In the genomic region with DNA sequence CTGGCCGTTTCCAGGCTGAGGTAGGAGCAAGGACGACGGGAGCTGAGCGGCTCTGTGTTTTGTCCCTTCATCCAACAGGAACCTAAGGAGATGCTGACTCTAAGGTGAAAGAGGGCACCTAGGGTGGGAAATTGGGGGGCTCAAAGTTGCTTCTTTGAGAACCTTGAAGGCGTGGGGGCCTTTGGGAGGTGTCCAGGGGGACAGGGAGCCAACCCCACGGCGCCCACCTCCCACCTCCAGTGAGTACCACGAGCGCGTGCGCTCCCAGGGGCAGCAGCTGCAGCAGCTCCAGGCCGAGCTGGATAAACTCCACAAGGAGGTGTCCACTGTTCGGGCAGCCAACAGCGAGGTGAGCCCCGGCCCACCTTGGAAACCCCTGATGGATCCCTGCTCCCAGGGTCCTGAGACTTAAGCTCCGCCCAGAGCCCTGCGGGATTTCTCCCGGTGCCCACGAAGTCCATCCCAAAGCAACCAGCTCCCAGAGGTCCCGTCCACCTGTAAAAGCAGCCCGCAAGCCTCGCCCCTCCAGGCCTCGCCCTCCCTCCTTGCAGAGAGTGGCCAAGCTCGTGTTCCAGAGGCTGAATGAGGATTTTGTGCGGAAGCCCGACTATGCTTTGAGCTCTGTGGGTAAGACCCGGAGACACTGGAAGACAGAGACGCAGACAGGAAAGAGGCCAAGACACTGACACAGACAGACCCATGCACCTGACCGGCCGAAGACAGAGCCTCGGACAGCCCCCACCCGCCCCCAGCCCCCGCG, we compare ENCODE assay signal across 1 cellular context.
TF ChIP-seq lines count a peak whose summit lies in the region.

No MANE protein-coding gene starts in this region.

TF ChIP-seq in HepG2, 621 proteins besides CTCF, POLR2A, EP300 and RAD21 (continued from another document and continues in another):
- no peak for TF ChIP-seq ZNF136 (CRISPR knock-in tag; IDR thresholded peaks at IDR 0.05; ENCODE audit: low read depth)
- TF ChIP-seq TEAD3 (CRISPR knock-in tag; optimal IDR thresholded peaks at IDR 0.05; ENCODE audit: borderline replicate concordance), result peak; percentile 27
- no peak for TF ChIP-seq EZH2 (conservative IDR thresholded peaks at IDR 0.05; ENCODE audit: low read depth, low read length)
- TF ChIP-seq, protein P1, sequence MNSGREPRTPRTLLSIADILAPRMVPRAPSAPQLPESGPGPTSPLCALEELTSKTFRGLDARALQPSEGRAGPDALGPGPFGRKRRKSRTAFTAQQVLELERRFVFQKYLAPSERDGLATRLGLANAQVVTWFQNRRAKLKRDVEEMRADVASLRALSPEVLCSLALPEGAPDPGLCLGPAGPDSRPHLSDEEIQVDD (CRISPR knock-in tag; IDR thresholded peaks at IDR 0.05; ENCODE audit: borderline replicate concordance), result 0 out of 2 replicates have a peak, but pooled peaks have one; percentile 73
- TF ChIP-seq, protein P2, sequence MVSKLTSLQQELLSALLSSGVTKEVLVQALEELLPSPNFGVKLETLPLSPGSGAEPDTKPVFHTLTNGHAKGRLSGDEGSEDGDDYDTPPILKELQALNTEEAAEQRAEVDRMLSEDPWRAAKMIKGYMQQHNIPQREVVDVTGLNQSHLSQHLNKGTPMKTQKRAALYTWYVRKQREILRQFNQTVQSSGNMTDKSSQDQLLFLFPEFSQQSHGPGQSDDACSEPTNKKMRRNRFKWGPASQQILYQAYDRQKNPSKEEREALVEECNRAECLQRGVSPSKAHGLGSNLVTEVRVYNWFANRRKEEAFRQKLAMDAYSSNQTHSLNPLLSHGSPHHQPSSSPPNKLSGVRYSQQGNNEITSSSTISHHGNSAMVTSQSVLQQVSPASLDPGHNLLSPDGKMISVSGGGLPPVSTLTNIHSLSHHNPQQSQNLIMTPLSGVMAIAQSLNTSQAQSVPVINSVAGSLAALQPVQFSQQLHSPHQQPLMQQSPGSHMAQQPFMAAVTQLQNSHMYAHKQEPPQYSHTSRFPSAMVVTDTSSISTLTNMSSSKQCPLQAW (CRISPR knock-in tag; IDR thresholded peaks at IDR 0.05), result no peak
- 0 out of 2 replicates have a peak, but pooled peaks have one; percentile 10 for TF ChIP-seq ZNF777 (CRISPR knock-in tag; IDR thresholded peaks at IDR 0.05)
- TF ChIP-seq, protein P3, sequence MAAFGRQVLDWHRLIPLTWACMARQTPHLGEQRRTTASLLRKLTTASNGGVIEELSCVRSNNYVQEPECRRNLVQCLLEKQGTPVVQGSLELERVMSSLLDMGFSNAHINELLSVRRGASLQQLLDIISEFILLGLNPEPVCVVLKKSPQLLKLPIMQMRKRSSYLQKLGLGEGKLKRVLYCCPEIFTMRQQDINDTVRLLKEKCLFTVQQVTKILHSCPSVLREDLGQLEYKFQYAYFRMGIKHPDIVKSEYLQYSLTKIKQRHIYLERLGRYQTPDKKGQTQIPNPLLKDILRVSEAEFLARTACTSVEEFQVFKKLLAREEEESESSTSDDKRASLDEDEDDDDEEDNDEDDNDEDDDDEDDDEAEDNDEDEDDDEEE (CRISPR knock-in tag; IDR thresholded peaks at IDR 0.05), result no peak
- TF ChIP-seq, protein P4, sequence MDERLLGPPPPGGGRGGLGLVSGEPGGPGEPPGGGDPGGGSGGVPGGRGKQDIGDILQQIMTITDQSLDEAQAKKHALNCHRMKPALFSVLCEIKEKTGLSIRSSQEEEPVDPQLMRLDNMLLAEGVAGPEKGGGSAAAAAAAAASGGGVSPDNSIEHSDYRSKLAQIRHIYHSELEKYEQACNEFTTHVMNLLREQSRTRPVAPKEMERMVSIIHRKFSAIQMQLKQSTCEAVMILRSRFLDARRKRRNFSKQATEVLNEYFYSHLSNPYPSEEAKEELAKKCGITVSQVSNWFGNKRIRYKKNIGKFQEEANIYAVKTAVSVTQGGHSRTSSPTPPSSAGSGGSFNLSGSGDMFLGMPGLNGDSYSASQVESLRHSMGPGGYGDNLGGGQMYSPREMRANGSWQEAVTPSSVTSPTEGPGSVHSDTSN (CRISPR knock-in tag; IDR thresholded peaks at IDR 0.05), result no peak
- no peak for TF ChIP-seq SRF (IDR thresholded peaks at IDR 0.05; ENCODE audit: low read depth, low read length)
- 0 out of 2 replicates have a peak, but pooled peaks have one; percentile 20 for TF ChIP-seq SSRP1 (CRISPR knock-in tag; IDR thresholded peaks at IDR 0.05)
- TF ChIP-seq, protein P5, sequence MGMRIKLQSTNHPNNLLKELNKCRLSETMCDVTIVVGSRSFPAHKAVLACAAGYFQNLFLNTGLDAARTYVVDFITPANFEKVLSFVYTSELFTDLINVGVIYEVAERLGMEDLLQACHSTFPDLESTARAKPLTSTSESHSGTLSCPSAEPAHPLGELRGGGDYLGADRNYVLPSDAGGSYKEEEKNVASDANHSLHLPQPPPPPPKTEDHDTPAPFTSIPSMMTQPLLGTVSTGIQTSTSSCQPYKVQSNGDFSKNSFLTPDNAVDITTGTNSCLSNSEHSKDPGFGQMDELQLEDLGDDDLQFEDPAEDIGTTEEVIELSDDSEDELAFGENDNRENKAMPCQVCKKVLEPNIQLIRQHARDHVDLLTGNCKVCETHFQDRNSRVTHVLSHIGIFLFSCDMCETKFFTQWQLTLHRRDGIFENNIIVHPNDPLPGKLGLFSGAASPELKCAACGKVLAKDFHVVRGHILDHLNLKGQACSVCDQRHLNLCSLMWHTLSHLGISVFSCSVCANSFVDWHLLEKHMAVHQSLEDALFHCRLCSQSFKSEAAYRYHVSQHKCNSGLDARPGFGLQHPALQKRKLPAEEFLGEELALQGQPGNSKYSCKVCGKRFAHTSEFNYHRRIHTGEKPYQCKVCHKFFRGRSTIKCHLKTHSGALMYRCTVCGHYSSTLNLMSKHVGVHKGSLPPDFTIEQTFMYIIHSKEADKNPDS (CRISPR knock-in tag; IDR thresholded peaks at IDR 0.05), result no peak
- 0 out of 2 replicates have a peak, but pooled peaks have one; percentile 33 for TF ChIP-seq ZNF619 (CRISPR knock-in tag; IDR thresholded peaks at IDR 0.05)
- TF ChIP-seq, protein P6, sequence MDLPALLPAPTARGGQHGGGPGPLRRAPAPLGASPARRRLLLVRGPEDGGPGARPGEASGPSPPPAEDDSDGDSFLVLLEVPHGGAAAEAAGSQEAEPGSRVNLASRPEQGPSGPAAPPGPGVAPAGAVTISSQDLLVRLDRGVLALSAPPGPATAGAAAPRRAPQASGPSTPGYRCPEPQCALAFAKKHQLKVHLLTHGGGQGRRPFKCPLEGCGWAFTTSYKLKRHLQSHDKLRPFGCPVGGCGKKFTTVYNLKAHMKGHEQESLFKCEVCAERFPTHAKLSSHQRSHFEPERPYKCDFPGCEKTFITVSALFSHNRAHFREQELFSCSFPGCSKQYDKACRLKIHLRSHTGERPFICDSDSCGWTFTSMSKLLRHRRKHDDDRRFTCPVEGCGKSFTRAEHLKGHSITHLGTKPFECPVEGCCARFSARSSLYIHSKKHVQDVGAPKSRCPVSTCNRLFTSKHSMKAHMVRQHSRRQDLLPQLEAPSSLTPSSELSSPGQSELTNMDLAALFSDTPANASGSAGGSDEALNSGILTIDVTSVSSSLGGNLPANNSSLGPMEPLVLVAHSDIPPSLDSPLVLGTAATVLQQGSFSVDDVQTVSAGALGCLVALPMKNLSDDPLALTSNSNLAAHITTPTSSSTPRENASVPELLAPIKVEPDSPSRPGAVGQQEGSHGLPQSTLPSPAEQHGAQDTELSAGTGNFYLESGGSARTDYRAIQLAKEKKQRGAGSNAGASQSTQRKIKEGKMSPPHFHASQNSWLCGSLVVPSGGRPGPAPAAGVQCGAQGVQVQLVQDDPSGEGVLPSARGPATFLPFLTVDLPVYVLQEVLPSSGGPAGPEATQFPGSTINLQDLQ (CRISPR knock-in tag; IDR thresholded peaks at IDR 0.05), result no peak
- TF ChIP-seq, protein P7, sequence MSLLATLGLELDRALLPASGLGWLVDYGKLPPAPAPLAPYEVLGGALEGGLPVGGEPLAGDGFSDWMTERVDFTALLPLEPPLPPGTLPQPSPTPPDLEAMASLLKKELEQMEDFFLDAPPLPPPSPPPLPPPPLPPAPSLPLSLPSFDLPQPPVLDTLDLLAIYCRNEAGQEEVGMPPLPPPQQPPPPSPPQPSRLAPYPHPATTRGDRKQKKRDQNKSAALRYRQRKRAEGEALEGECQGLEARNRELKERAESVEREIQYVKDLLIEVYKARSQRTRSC (CRISPR knock-in tag; IDR thresholded peaks at IDR 0.05; ENCODE audit: low read depth), result 0 out of 2 replicates have a peak, but pooled peaks have one; percentile 36
- TF ChIP-seq ZSCAN22 (CRISPR knock-in tag; IDR thresholded peaks at IDR 0.05), result 0 out of 2 replicates have a peak, but pooled peaks have one; percentile 4
- peak; percentile 74; the same call in 1 of the 2 replicates for TF ChIP-seq NAIF1 (CRISPR knock-in tag; IDR thresholded peaks at IDR 0.05; ENCODE audit: borderline replicate concordance)
- peak; percentile 95; the same call in 1 of the 2 replicates for TF ChIP-seq ZSCAN30 (CRISPR knock-in tag; IDR thresholded peaks at IDR 0.05)
- no peak for TF ChIP-seq SUZ12 (IDR thresholded peaks at IDR 0.05; ENCODE audit: low read depth, low read length)
- TF ChIP-seq CCDC6 (CRISPR knock-in tag; IDR thresholded peaks at IDR 0.05), result no peak
- peak; percentile 13; the same call in 1 of the 2 replicates for TF ChIP-seq BCL6 (CRISPR knock-in tag; IDR thresholded peaks at IDR 0.05)
- peak; percentile 11; the same call in 1 of the 2 replicates for TF ChIP-seq POLR2G (IDR thresholded peaks at IDR 0.05; ENCODE audit: low read depth, low read length)
- TF ChIP-seq AGO1 (IDR thresholded peaks at IDR 0.05; ENCODE audit: low read depth, low read length, poor library complexity, severe bottlenecking), result peak; percentile 93
- TF ChIP-seq, protein P8, sequence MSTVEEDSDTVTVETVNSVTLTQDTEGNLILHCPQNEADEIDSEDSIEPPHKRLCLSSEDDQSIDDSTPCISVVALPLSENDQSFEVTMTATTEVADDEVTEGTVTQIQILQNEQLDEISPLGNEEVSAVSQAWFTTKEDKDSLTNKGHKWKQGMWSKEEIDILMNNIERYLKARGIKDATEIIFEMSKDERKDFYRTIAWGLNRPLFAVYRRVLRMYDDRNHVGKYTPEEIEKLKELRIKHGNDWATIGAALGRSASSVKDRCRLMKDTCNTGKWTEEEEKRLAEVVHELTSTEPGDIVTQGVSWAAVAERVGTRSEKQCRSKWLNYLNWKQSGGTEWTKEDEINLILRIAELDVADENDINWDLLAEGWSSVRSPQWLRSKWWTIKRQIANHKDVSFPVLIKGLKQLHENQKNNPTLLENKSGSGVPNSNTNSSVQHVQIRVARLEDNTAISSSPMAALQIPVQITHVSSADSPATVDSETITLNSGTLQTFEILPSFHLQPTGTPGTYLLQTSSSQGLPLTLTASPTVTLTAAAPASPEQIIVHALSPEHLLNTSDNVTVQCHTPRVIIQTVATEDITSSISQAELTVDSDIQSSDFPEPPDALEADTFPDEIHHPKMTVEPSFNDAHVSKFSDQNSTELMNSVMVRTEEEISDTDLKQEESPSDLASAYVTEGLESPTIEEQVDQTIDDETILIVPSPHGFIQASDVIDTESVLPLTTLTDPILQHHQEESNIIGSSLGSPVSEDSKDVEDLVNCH (CRISPR knock-in tag; IDR thresholded peaks at IDR 0.05), result 0 out of 2 replicates have a peak, but pooled peaks have one; percentile 11
- TF ChIP-seq, protein P9, sequence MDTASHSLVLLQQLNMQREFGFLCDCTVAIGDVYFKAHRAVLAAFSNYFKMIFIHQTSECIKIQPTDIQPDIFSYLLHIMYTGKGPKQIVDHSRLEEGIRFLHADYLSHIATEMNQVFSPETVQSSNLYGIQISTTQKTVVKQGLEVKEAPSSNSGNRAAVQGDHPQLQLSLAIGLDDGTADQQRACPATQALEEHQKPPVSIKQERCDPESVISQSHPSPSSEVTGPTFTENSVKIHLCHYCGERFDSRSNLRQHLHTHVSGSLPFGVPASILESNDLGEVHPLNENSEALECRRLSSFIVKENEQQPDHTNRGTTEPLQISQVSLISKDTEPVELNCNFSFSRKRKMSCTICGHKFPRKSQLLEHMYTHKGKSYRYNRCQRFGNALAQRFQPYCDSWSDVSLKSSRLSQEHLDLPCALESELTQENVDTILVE (CRISPR knock-in tag; IDR thresholded peaks at IDR 0.05), result no peak
- no peak for TF ChIP-seq MLLT10 (CRISPR knock-in tag; IDR thresholded peaks at IDR 0.05)
- no peak for TF ChIP-seq SMC3 (IDR thresholded peaks at IDR 0.05; ENCODE audit: low read length)
- 0 out of 2 replicates have a peak, but pooled peaks have one; percentile 13 for TF ChIP-seq ZNF230 (CRISPR knock-in tag; IDR thresholded peaks at IDR 0.05)
- TF ChIP-seq, protein P10, sequence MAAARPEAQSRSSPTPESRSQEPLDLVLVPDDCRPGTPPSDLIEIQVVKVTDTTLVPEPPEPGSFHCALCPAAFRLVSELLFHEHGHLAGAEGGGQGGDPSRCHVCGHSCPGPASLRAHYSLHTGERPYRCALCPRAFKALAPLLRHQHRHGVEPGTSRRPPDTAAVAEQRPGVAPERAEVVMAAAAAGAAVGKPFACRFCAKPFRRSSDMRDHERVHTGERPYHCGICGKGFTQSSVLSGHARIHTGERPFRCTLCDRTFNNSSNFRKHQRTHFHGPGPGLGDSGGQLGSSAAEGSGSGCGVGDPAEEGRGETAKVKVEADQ (CRISPR knock-in tag; IDR thresholded peaks at IDR 0.05; ENCODE audit: borderline replicate concordance), result no peak
- TF ChIP-seq MZF1 (CRISPR knock-in tag; IDR thresholded peaks at IDR 0.05; ENCODE audit: borderline replicate concordance), result peak; percentile 69; the same call in 1 of the 2 replicates
- TF ChIP-seq RFXAP (CRISPR knock-in tag; IDR thresholded peaks at IDR 0.05; ENCODE audit: borderline replicate concordance), result no peak
- TF ChIP-seq RBFOX2 (IDR thresholded peaks at IDR 0.05; ENCODE audit: low read depth, low read length), result peak; percentile 58
- TF ChIP-seq CEBPB (IDR thresholded peaks at IDR 0.05; ENCODE audit: borderline replicate concordance, low read depth, low read length), result no peak
- TF ChIP-seq, protein P11, sequence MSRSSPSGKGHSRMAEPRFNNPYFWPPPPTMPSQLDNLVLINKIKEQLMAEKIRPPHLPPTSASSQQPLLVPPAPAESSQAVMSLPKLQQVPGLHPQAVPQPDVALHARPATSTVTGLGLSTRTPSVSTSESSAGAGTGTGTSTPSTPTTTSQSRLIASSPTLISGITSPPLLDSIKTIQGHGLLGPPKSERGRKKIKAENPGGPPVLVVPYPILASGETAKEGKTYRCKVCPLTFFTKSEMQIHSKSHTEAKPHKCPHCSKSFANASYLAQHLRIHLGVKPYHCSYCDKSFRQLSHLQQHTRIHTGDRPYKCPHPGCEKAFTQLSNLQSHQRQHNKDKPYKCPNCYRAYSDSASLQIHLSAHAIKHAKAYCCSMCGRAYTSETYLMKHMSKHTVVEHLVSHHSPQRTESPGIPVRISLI (CRISPR knock-in tag; IDR thresholded peaks at IDR 0.05; ENCODE audit: borderline replicate concordance), result no peak
- TF ChIP-seq FOXA3 (CRISPR knock-in tag; IDR thresholded peaks at IDR 0.05), result no peak
- TF ChIP-seq REXO4 (CRISPR knock-in tag; IDR thresholded peaks at IDR 0.05; ENCODE audit: borderline replicate concordance), result no peak
- TF ChIP-seq ZNF510 (CRISPR knock-in tag; IDR thresholded peaks at IDR 0.05; ENCODE audit: low read depth), result peak; percentile 94; the same call in 1 of the 2 replicates
- 0 out of 2 replicates have a peak, but pooled peaks have one; percentile 66 for TF ChIP-seq ZNF660 (CRISPR knock-in tag; IDR thresholded peaks at IDR 0.05; ENCODE audit: borderline replicate concordance, low read depth)
- 0 out of 2 replicates have a peak, but pooled peaks have one; percentile 48 for TF ChIP-seq ZFYVE20 (CRISPR knock-in tag; IDR thresholded peaks at IDR 0.05; ENCODE audit: borderline replicate concordance, low read depth)
- TF ChIP-seq RXRA (CRISPR knock-in tag; IDR thresholded peaks at IDR 0.05), result peak; percentile 12; the same call in 1 of the 2 replicates
- peak; percentile 14; the same call in 1 of the 2 replicates for TF ChIP-seq ELF1 (CRISPR knock-in tag; IDR thresholded peaks at IDR 0.05)
- TF ChIP-seq ZNF724P (CRISPR knock-in tag; IDR thresholded peaks at IDR 0.05; ENCODE audit: borderline replicate concordance), result 0 out of 2 replicates have a peak, but pooled peaks have one; percentile 47
- 0 out of 2 replicates have a peak, but pooled peaks have one; percentile 37 for TF ChIP-seq CHCHD3 (CRISPR knock-in tag; IDR thresholded peaks at IDR 0.05)
- TF ChIP-seq ZNF709 (CRISPR knock-in tag; IDR thresholded peaks at IDR 0.05), result peak; percentile 83
- peak; percentile 40; the same call in 1 of the 2 replicates for TF ChIP-seq NFKB2 (CRISPR knock-in tag; IDR thresholded peaks at IDR 0.05; ENCODE audit: borderline replicate concordance)
